20 cellular contexts compared by ENCODE assay signal in genomic region chr7:119283353-119283752, GRCh38.
DNase-seq lines count a peak whose midpoint lies in the region; ATAC-seq, FAIRE-seq and TF ChIP-seq lines count a peak whose summit lies in the region.
"Had no signal": no experiment of that assay in that cellular context is flagged by ENCODE, and none has a peak within 500 bp of the region (broad histone marks: within the 10 kb centered on the region; RNA-seq: fewer than 3 reads in every experiment).

No MANE protein-coding gene starts in this region.

- H3K79me2 ChIP-seq in neural progenitor cell (ENCODE audit: low read depth): no peaks in the 10 kb centered on the region

- peaks cover 6% of the 10 kb centered on the region for H3K4me1 Mint-ChIP-seq in neural progenitor cell
- H3K4me1 Mint-ChIP-seq: B cell; CD4-positive, CD25-positive, alpha-beta regulatory T cell had no signal

- peaks cover 9% of the 10 kb centered on the region for H3K4me1 ChIP-seq in neural progenitor cell
- H3K4me1 ChIP-seq: BLaER1, Caco-2 had no signal

- H3K36me3 Mint-ChIP-seq in neural progenitor cell: no peaks in the 10 kb centered on the region
- H3K36me3 Mint-ChIP-seq: CD4-positive, CD25-positive, alpha-beta regulatory T cell; CD8-positive, alpha-beta T cell had no signal

- no peak for ATAC-seq in GM18511 (IDR thresholded peaks at IDR 0.05; ENCODE audit: unreplicated experiment)
- ATAC-seq: CD8-positive, alpha-beta T cell; HCT116 had no signal

- FAIRE-seq in HTR-8/SVneo (lab: Jason Lieb, UNC): no peak
- FAIRE-seq: G401.6, GM12892, GM19239 had no signal

- TF ChIP-seq CTCF in neural progenitor cell (IDR thresholded peaks at IDR 0.05): no peak

- no peaks in the 10 kb centered on the region for H3K9me3 ChIP-seq in neural progenitor cell (ENCODE audit: low read depth)
- H3K9me3 ChIP-seq: BLaER1, Caco-2 had no signal

- peak overlapping the region; percentile 73 for H2AFZ ChIP-seq in neural progenitor cell (replicated peaks)
- H2AFZ ChIP-seq: GM23248 had no signal

- H3K36me3 ChIP-seq in neural progenitor cell: no peaks in the 10 kb centered on the region
- H3K36me3 ChIP-seq: BLaER1 had no signal

- no peaks in the 10 kb centered on the region for H3K27me3 Mint-ChIP-seq in neural progenitor cell (ENCODE audit: insufficient read depth, low read depth)
- H3K27me3 Mint-ChIP-seq: B cell; CD4-positive, CD25-positive, alpha-beta regulatory T cell had no signal

- no peaks in the 10 kb centered on the region for H4K20me1 ChIP-seq in neural progenitor cell (ENCODE audit: low read depth)
- H4K20me1 ChIP-seq: BLaER1 had no signal

- H3K4me3 Mint-ChIP-seq in neural progenitor cell: no peak overlapping the region
- H3K4me3 Mint-ChIP-seq: B cell; CD4-positive, CD25-positive, alpha-beta regulatory T cell; CD8-positive, alpha-beta T cell; H9 had no signal

- no peak overlapping the region for H3K27ac Mint-ChIP-seq in neural progenitor cell
- H3K27ac Mint-ChIP-seq: B cell; CD4-positive, CD25-positive, alpha-beta regulatory T cell; CD8-positive, alpha-beta T cell; H9 had no signal

- H3K27ac ChIP-seq in neural progenitor cell: no peak overlapping the region
- H3K27ac ChIP-seq: BLaER1, C4-2B, GM23248 had no signal

- H3K9me3 Mint-ChIP-seq in neural progenitor cell: no peaks in the 10 kb centered on the region
- H3K9me3 Mint-ChIP-seq: H9 had no signal

- DNase-seq in NCI-H82 (lab: John Stamatoyannopoulos, UW) (peak; percentile 84), SK-N-DZ (ENCODE audit: low spot score) (peak; percentile 42), neural progenitor cell (ENCODE audit: low spot score) (no peak), HTR-8/SVneo (ENCODE audit: insufficient read length, low spot score) (no peak), inferior parietal cortex (ENCODE audit: extremely low spot score) (no peak)
- DNase-seq: Caco-2; CD4-positive, CD25-positive, alpha-beta regulatory T cell; CD8-positive, alpha-beta T cell; DMS153; DND-41; GM23248; H9 had no signal

- H3K9ac ChIP-seq in neural progenitor cell: no peak overlapping the region
- H3K9ac ChIP-seq: BLaER1, GM23248 had no signal

- no peaks in the 10 kb centered on the region for H3F3A ChIP-seq in neural progenitor cell (ENCODE audit: low read depth)

- no peak overlapping the region for H3K4me3 ChIP-seq in neural progenitor cell
- H3K4me3 ChIP-seq: BLaER1, GM23248 had no signal

- no peaks in the 10 kb centered on the region for H3K27me3 ChIP-seq in neural progenitor cell
- H3K27me3 ChIP-seq: BLaER1 had no signal

- no peak overlapping the region for H3K4me2 ChIP-seq in neural progenitor cell
- H3K4me2 ChIP-seq: BLaER1 had no signal

Comparison
In these comparisons a context has a peak if more than half of its experiments do, and no peak if none do; other contexts are left out.
1. DNase-seq: peak in NCI-H82 (single experiment) and SK-N-DZ (single experiment); none in neural progenitor cell (single experiment), HTR-8/SVneo (single experiment) and inferior parietal cortex (single experiment).